Comparison of ENCODE assay signal across 8 cellular contexts in the genomic region with DNA sequence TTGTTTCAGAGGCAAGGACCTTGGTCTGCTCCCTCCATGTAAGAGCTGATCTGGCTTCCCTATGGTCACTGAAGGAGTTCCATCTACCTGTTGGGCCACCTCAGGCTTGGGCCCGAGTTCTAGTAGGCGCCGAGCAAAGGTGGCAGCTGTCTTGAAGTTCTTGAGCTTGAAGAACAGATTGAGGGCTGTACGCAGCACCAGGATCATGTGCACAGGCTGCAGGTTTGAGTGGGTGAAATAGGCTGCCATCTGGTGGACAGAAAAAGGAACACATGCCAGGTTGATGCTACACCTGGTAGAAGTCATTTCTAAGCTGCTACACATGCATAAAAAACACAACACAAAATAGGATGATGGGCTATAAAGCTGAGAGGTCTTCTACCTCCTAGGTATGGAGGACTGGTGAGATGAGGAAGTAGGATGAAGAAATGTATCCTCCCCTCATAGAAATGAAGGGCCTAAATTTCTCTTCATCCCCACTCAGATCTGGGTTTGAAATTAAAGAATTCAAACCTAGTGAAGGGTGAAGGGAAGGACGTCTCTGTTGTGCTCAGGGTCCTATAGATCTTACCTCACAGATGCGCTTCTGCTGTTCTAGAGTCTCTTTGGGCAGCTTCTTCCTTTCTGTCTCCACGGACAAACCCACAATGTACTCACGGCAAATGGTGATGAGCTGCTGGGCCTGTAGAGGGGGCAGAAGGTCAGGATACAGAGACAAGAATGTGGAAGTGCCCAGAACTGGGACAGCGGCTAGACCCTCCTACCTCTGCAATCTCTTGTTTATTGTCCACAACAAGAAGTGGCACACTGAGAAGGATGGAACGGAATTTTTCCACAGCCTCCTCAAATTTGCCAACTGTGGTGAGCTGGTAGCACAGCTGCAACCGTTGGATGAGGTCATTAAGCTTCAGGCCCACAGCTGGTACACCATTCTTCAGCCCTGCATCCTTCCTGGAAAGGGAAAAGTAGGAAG.
DNase-seq lines count a peak whose midpoint lies in the region; ATAC-seq and TF ChIP-seq lines count a peak whose summit lies in the region.

No MANE protein-coding gene starts in this region.

- ATAC-seq in HG03045 (IDR thresholded peaks at IDR 0.05; ENCODE audit: unreplicated experiment) = peak; percentile 60
- peak; percentile 94 to 95 for ATAC-seq in activated CD4-positive, CD25-positive, alpha-beta regulatory T cell treated with anti-CD3 and anti-CD28 coated beads, Interleukin-2, amount 50 U/mL, for 24 hours
- no peak for ATAC-seq in GM21528 (IDR thresholded peaks at IDR 0.05; ENCODE audit: low FRiP score, unreplicated experiment)

- POLR2A ChIA-PET in GM10248 (lab: Yijun Ruan, JAX) = interaction anchor here (0.9 kb wide), 1 partner anchor 35 kb away, joined by 4 read pairs; no protein-coding TSS in a partner anchor

- peak; percentile 64 for DNase-seq in GM10248 (ENCODE audit: extremely low spot score)
- peak; percentile 51 for DNase-seq in NCI-H345 (lab: John Stamatoyannopoulos, UW)
- DNase-seq in central memory CD4-positive, alpha-beta T cell = peak; percentile 66
- DNase-seq in kidney glomerular epithelial cell (lab: John Stamatoyannopoulos, UW) = peak; percentile 71
- DNase-seq in stimulated activated CD4-positive, alpha-beta T cell treated with anti-CD3 and anti-CD28 coated beads, Interleukin-2, amount 100 ng/mL, for 24 hours = peak; percentile 57 to 68

- TF ChIP-seq CTCF in GM10248 (IDR thresholded peaks at IDR 0.05; ENCODE audit: control extremely low read depth, extremely low read depth, low read depth, missing control alignments) = peak; percentile 75

- CTCF ChIA-PET in GM10248 (lab: Yijun Ruan, JAX) = interaction anchor here (0.6 to 9.7 kb wide), 67 partner anchors 11 to 246 kb away, joined by 3 to 126 read pairs (median 5); a partner anchor contains a TSS
